Comparison of ENCODE assay signal across 2 cellular contexts in the genomic region with DNA sequence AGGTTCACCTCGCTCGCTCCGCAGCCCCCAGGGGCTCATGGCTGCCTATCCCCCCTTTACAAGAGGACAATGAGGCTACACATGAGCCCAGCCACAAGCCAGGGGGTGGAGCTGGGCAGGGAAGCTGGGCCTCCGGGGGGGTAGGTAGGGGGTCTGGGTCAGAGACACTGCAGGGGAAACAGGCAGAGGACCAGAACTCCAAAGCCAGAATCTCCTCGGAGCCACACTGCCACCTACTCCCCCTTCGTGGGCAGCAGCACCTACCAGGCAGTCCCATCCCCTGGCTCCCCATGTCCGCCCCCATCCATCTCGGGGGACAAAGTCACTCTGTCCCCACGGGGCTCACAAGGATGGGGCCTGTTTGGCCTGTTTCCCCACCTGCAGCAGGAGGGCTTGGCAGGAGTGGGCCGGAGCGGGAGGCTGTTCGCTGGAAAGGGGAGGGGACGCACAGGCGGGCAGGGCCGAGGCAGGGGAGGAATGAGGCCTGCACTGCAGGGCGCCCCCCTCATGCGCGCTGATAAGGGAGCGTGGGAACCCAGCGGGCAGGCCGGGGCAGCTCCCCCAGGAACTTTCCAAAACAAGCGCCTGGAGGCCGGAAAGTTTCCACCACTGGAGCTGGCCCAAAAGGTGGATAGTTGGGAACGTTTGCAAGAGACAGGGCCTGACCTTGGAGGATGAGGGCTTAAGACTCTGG.
TF ChIP-seq lines count a peak whose summit lies in the region.

No MANE protein-coding gene starts in this region.

TF ChIP-seq in endothelial cell of umbilical vein, 7 proteins besides CTCF, POLR2A, EP300 and RAD21:
- no peak for TF ChIP-seq JUN (IDR thresholded peaks at IDR 0.05; ENCODE audit: borderline replicate concordance, insufficient read depth, insufficient read length, low read depth)
- TF ChIP-seq POLR2AphosphoS5 (IDR thresholded peaks at IDR 0.05; ENCODE audit: insufficient read depth, low read depth, low read length), result no peak
- TF ChIP-seq GATA2 (IDR thresholded peaks at IDR 0.05; ENCODE audit: insufficient read depth, insufficient read length, low read depth, low read length), result no peak
- TF ChIP-seq FOS (IDR thresholded peaks at IDR 0.05; ENCODE audit: borderline replicate concordance, insufficient read depth, low read length), result no peak
- no peak for TF ChIP-seq EZH2 (IDR thresholded peaks at IDR 0.05; ENCODE audit: borderline replicate concordance, low read depth, low read length, severe bottlenecking)
- TF ChIP-seq, protein P1, sequence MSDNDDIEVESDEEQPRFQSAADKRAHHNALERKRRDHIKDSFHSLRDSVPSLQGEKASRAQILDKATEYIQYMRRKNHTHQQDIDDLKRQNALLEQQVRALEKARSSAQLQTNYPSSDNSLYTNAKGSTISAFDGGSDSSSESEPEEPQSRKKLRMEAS (IDR thresholded peaks at IDR 0.05; ENCODE audit: insufficient read depth, insufficient read length), result no peak
TF ChIP-seq in endothelial cell of umbilical vein: peak in this region for 0.

TF ChIP-seq in neural cell, 6 proteins besides CTCF, POLR2A, EP300 and RAD21:
- TF ChIP-seq TAF1 (IDR thresholded peaks at IDR 0.05; ENCODE audit: low read depth) (no peak), EZH2 (IDR thresholded peaks at IDR 0.05; ENCODE audit: borderline replicate concordance, insufficient read depth, low read length, poor library complexity, severe bottlenecking) (no peak), MXI1 (conservative IDR thresholded peaks at IDR 0.05; ENCODE audit: poor library complexity, severe bottlenecking) (no peak), POLR2AphosphoS5 (IDR thresholded peaks at IDR 0.05) (no peak), SMC3 (conservative IDR thresholded peaks at IDR 0.05; ENCODE audit: poor library complexity) (no peak)
- TF ChIP-seq, protein P2, sequence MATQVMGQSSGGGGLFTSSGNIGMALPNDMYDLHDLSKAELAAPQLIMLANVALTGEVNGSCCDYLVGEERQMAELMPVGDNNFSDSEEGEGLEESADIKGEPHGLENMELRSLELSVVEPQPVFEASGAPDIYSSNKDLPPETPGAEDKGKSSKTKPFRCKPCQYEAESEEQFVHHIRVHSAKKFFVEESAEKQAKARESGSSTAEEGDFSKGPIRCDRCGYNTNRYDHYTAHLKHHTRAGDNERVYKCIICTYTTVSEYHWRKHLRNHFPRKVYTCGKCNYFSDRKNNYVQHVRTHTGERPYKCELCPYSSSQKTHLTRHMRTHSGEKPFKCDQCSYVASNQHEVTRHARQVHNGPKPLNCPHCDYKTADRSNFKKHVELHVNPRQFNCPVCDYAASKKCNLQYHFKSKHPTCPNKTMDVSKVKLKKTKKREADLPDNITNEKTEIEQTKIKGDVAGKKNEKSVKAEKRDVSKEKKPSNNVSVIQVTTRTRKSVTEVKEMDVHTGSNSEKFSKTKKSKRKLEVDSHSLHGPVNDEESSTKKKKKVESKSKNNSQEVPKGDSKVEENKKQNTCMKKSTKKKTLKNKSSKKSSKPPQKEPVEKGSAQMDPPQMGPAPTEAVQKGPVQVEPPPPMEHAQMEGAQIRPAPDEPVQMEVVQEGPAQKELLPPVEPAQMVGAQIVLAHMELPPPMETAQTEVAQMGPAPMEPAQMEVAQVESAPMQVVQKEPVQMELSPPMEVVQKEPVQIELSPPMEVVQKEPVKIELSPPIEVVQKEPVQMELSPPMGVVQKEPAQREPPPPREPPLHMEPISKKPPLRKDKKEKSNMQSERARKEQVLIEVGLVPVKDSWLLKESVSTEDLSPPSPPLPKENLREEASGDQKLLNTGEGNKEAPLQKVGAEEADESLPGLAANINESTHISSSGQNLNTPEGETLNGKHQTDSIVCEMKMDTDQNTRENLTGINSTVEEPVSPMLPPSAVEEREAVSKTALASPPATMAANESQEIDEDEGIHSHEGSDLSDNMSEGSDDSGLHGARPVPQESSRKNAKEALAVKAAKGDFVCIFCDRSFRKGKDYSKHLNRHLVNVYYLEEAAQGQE (IDR thresholded peaks at IDR 0.05; ENCODE audit: borderline replicate concordance), result no peak
